In genomic region chr19:39539519-39540332, GRCh38 we compare ENCODE assay signal across 1 cellular context.
TF ChIP-seq lines count a peak whose summit lies in the region.

A gene with protein sequence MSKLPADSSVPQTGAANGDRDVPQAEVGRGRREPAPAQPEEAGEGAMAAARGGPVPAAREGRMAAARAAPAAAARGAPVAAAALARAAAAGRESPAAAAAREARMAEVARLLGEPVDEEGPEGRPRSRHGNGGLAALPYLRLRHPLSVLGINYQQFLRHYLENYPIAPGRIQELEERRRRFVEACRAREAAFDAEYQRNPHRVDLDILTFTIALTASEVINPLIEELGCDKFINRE (minus strand): TSS chr19:39540161. CDS start chr19:39540079, 82 bp downstream.

TF ChIP-seq in HepG2, 621 proteins besides CTCF, POLR2A, EP300 and RAD21 (continued from another document and continues in another):
- TF ChIP-seq MTERF4 (CRISPR knock-in tag; IDR thresholded peaks at IDR 0.05) (no peak; the same call in 1 of the 2 replicates), ZNF205 (CRISPR knock-in tag; IDR thresholded peaks at IDR 0.05) (no peak), ZNF329 (CRISPR knock-in tag; IDR thresholded peaks at IDR 0.05; ENCODE audit: low read depth) (no peak), GABPB1 (CRISPR knock-in tag; IDR thresholded peaks at IDR 0.05) (peak; percentile 71; the same call in 1 of the 2 replicates), ZBTB7B (CRISPR knock-in tag; IDR thresholded peaks at IDR 0.05) (0 out of 2 replicates have a peak, but pooled peaks have one; percentile 23), ZNF530 (CRISPR knock-in tag; IDR thresholded peaks at IDR 0.05; ENCODE audit: low read depth) (no peak), ZNF782 (CRISPR knock-in tag; IDR thresholded peaks at IDR 0.05; ENCODE audit: borderline replicate concordance) (no peak), SMARCE1 (IDR thresholded peaks at IDR 0.05; ENCODE audit: borderline replicate concordance) (no peak), ZNF644 (CRISPR knock-in tag; IDR thresholded peaks at IDR 0.05; ENCODE audit: low read depth) (no peak), ZBTB38 (CRISPR knock-in tag; IDR thresholded peaks at IDR 0.05) (peak; percentile 34; the same call in 1 of the 2 replicates), ZNF891 (CRISPR knock-in tag; IDR thresholded peaks at IDR 0.05) (0 out of 2 replicates have a peak, but pooled peaks have one; percentile 41), TGIF2 (CRISPR knock-in tag; IDR thresholded peaks at IDR 0.05) (peak; percentile 48; the same call in 1 of the 2 replicates), ZNF44 (CRISPR knock-in tag; IDR thresholded peaks at IDR 0.05) (no peak), SNAPC5 (CRISPR knock-in tag; IDR thresholded peaks at IDR 0.05; ENCODE audit: borderline replicate concordance) (no peak), ETS1 (CRISPR knock-in tag; IDR thresholded peaks at IDR 0.05) (peak; percentile 81; the same call in 1 of the 2 replicates), SIX4 (CRISPR knock-in tag; IDR thresholded peaks at IDR 0.05) (no peak), ZNF616 (CRISPR knock-in tag; IDR thresholded peaks at IDR 0.05; ENCODE audit: low read depth) (no peak), ZBTB43 (CRISPR knock-in tag; conservative IDR thresholded peaks at IDR 0.05) (peak; percentile 76; the same call in 1 of the 2 replicates), SP1 (IDR thresholded peaks at IDR 0.05) (no peak), SP1 (CRISPR knock-in tag; IDR thresholded peaks at IDR 0.05) (no peak), ZNF337 (CRISPR knock-in tag; IDR thresholded peaks at IDR 0.05; ENCODE audit: borderline replicate concordance, low read depth) (no peak), ZNF20 (CRISPR knock-in tag; IDR thresholded peaks at IDR 0.05) (no peak), ZNF160 (CRISPR knock-in tag; IDR thresholded peaks at IDR 0.05) (peak; percentile 86), ELF4 (CRISPR knock-in tag; IDR thresholded peaks at IDR 0.05; ENCODE audit: borderline replicate concordance) (no peak), RARG (CRISPR knock-in tag; IDR thresholded peaks at IDR 0.05; ENCODE audit: low read depth) (no peak), PAXIP1 (CRISPR knock-in tag; conservative IDR thresholded peaks at IDR 0.05) (peak; percentile 25; the same call in 1 of the 2 replicates), ZNF3 (CRISPR knock-in tag; IDR thresholded peaks at IDR 0.05) (no peak), YEATS4 (CRISPR knock-in tag; IDR thresholded peaks at IDR 0.05; ENCODE audit: borderline replicate concordance) (peak; percentile 73; the same call in 1 of the 2 replicates)
- TF ChIP-seq, protein P1, sequence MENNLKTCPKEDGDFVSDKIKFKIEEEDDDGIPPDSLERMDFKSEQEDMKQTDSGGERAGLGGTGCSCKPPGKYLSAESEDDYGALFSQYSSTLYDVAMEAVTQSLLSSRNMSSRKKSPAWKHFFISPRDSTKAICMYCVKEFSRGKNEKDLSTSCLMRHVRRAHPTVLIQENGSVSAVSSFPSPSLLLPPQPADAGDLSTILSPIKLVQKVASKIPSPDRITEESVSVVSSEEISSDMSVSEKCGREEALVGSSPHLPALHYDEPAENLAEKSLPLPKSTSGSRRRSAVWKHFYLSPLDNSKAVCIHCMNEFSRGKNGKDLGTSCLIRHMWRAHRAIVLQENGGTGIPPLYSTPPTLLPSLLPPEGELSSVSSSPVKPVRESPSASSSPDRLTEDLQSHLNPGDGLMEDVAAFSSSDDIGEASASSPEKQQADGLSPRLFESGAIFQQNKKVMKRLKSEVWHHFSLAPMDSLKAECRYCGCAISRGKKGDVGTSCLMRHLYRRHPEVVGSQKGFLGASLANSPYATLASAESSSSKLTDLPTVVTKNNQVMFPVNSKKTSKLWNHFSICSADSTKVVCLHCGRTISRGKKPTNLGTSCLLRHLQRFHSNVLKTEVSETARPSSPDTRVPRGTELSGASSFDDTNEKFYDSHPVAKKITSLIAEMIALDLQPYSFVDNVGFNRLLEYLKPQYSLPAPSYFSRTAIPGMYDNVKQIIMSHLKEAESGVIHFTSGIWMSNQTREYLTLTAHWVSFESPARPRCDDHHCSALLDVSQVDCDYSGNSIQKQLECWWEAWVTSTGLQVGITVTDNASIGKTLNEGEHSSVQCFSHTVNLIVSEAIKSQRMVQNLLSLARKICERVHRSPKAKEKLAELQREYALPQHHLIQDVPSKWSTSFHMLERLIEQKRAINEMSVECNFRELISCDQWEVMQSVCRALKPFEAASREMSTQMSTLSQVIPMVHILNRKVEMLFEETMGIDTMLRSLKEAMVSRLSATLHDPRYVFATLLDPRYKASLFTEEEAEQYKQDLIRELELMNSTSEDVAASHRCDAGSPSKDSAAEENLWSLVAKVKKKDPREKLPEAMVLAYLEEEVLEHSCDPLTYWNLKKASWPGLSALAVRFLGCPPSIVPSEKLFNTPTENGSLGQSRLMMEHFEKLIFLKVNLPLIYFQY (CRISPR knock-in tag; IDR thresholded peaks at IDR 0.05; ENCODE audit: borderline replicate concordance), result no peak
- TF ChIP-seq, protein P2, sequence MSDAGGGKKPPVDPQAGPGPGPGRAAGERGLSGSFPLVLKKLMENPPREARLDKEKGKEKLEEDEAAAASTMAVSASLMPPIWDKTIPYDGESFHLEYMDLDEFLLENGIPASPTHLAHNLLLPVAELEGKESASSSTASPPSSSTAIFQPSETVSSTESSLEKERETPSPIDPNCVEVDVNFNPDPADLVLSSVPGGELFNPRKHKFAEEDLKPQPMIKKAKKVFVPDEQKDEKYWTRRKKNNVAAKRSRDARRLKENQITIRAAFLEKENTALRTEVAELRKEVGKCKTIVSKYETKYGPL (CRISPR knock-in tag; IDR thresholded peaks at IDR 0.05), result peak; percentile 71; the same call in 1 of the 2 replicates
- TF ChIP-seq, protein P3, sequence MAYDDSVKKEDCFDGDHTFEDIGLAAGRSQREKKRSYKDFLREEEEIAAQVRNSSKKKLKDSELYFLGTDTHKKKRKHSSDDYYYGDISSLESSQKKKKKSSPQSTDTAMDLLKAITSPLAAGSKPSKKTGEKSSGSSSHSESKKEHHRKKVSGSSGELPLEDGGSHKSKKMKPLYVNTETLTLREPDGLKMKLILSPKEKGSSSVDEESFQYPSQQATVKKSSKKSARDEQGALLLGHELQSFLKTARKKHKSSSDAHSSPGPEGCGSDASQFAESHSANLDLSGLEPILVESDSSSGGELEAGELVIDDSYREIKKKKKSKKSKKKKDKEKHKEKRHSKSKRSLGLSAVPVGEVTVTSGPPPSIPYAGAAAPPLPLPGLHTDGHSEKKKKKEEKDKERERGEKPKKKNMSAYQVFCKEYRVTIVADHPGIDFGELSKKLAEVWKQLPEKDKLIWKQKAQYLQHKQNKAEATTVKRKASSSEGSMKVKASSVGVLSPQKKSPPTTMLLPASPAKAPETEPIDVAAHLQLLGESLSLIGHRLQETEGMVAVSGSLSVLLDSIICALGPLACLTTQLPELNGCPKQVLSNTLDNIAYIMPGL (CRISPR knock-in tag; IDR thresholded peaks at IDR 0.05; ENCODE audit: borderline replicate concordance in 1 of 2, low read depth in 1 of 2), result peak; percentile 76 to 88
- TF ChIP-seq, protein P4, sequence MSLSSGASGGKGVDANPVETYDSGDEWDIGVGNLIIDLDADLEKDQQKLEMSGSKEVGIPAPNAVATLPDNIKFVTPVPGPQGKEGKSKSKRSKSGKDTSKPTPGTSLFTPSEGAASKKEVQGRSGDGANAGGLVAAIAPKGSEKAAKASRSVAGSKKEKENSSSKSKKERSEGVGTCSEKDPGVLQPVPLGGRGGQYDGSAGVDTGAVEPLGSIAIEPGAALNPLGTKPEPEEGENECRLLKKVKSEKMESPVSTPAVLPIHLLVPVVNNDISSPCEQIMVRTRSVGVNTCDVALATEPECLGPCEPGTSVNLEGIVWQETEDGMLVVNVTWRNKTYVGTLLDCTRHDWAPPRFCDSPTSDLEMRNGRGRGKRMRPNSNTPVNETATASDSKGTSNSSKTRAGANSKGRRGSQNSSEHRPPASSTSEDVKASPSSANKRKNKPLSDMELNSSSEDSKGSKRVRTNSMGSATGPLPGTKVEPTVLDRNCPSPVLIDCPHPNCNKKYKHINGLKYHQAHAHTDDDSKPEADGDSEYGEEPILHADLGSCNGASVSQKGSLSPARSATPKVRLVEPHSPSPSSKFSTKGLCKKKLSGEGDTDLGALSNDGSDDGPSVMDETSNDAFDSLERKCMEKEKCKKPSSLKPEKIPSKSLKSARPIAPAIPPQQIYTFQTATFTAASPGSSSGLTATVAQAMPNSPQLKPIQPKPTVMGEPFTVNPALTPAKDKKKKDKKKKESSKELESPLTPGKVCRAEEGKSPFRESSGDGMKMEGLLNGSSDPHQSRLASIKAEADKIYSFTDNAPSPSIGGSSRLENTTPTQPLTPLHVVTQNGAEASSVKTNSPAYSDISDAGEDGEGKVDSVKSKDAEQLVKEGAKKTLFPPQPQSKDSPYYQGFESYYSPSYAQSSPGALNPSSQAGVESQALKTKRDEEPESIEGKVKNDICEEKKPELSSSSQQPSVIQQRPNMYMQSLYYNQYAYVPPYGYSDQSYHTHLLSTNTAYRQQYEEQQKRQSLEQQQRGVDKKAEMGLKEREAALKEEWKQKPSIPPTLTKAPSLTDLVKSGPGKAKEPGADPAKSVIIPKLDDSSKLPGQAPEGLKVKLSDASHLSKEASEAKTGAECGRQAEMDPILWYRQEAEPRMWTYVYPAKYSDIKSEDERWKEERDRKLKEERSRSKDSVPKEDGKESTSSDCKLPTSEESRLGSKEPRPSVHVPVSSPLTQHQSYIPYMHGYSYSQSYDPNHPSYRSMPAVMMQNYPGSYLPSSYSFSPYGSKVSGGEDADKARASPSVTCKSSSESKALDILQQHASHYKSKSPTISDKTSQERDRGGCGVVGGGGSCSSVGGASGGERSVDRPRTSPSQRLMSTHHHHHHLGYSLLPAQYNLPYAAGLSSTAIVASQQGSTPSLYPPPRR (CRISPR knock-in tag; IDR thresholded peaks at IDR 0.05; ENCODE audit: borderline replicate concordance), result no peak
- TF ChIP-seq, protein P5, sequence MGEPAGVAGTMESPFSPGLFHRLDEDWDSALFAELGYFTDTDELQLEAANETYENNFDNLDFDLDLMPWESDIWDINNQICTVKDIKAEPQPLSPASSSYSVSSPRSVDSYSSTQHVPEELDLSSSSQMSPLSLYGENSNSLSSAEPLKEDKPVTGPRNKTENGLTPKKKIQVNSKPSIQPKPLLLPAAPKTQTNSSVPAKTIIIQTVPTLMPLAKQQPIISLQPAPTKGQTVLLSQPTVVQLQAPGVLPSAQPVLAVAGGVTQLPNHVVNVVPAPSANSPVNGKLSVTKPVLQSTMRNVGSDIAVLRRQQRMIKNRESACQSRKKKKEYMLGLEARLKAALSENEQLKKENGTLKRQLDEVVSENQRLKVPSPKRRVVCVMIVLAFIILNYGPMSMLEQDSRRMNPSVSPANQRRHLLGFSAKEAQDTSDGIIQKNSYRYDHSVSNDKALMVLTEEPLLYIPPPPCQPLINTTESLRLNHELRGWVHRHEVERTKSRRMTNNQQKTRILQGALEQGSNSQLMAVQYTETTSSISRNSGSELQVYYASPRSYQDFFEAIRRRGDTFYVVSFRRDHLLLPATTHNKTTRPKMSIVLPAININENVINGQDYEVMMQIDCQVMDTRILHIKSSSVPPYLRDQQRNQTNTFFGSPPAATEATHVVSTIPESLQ (CRISPR knock-in tag; conservative IDR thresholded peaks at IDR 0.05), result no peak
